In the genomic region with DNA sequence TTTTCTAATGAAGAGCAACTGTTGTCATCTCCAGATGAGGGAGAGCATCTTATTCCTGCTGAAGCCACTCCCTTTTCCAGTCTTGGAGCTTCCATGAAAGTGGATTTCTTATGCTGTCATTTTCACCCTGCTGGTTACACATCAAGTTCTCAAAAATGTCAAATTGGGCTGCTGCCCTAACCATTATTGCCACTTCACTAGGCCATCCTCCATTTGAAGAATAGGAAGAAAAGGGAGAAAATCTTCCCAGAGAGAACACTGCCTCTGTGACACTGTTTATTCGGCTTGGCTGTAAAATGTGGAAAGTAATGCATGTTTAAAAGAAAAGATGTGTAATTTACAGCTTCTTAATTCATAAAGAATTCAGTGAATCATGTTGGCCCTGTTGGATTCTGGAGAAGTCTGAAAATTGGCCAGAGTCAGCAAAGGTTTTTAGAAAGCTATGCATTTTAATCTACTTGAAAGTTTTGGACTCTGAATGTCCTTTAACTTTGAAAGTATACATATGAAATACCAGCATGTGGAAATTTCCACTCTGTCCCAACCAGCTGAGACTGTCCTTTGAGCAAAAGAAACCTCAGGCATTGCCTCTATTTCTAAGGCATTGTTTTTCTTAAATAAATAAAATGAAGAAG, we compare ENCODE assay signal across 2 cellular contexts.
TF ChIP-seq lines count a peak whose summit lies in the region.

No MANE protein-coding gene starts in this region.

TF ChIP-seq in IMR-90, 13 proteins besides CTCF, POLR2A, EP300 and RAD21:
- peak; percentile 51 for TF ChIP-seq MAFK (IDR thresholded peaks at IDR 0.05; ENCODE audit: low read depth, low read length)
- no peak for TF ChIP-seq ELK1 (IDR thresholded peaks at IDR 0.05; ENCODE audit: borderline replicate concordance, low read depth, low read length)

TF ChIP-seq in SK-N-SH, 30 proteins besides CTCF, POLR2A, EP300 and RAD21:
- TF ChIP-seq POLR2AphosphoS5 (IDR thresholded peaks at IDR 0.05; ENCODE audit: low read depth, low read length), result no peak
- TF ChIP-seq TAF1 (IDR thresholded peaks at IDR 0.05; ENCODE audit: borderline replicate concordance, low read depth, low read length), result no peak
- TF ChIP-seq SMC3 (IDR thresholded peaks at IDR 0.05; ENCODE audit: low read depth, low read length), result no peak
- no peak for TF ChIP-seq FOSL2 (IDR thresholded peaks at IDR 0.05; ENCODE audit: borderline replicate concordance, low read depth)
- TF ChIP-seq, protein P1, sequence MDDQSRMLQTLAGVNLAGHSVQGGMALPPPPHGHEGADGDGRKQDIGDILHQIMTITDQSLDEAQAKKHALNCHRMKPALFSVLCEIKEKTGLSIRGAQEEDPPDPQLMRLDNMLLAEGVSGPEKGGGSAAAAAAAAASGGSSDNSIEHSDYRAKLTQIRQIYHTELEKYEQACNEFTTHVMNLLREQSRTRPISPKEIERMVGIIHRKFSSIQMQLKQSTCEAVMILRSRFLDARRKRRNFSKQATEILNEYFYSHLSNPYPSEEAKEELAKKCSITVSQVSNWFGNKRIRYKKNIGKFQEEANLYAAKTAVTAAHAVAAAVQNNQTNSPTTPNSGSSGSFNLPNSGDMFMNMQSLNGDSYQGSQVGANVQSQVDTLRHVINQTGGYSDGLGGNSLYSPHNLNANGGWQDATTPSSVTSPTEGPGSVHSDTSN (IDR thresholded peaks at IDR 0.05), result no peak
